In the genomic region with DNA sequence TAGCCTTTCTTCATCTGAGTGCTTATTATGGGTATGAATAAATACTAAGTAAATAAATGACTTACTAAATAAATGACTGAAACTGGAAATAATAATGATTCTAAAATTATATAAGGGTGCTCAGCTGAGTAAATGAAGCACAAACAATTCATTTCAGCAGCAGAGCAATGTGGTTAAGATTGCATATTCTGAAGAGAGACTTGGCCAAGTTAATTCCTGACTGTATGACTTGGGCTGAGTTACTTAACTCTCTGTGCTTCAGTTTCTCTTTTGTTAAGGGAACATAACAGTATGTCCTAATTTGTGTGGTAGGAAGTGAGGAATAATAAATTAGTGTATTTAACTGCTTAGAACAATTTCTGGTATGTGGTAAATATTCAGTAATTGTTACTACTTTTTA, we compare ENCODE assay signal across 20 cellular contexts. TPM values are rescaled to one million over a fixed set of nuclear protein-coding genes. Genes with fewer than 3 reads are reported as not detected.
DNase-seq lines count a peak whose midpoint lies in the region; FAIRE-seq lines count a peak whose summit lies in the region.
"Had no signal": no experiment of that assay in that cellular context is flagged by ENCODE, and none has a peak within 500 bp of the region (broad histone marks: within the 10 kb centered on the region; RNA-seq: fewer than 3 reads in every experiment).

No MANE protein-coding gene starts in this region.

- no peaks in the 10 kb centered on the region for H3K27me3 ChIP-seq in GM23248 (replicated peaks; ENCODE audit: insufficient read depth)
- H3K27me3 ChIP-seq: Peyer's patch, thyroid gland had no signal

- no peak overlapping the region for H3K27ac ChIP-seq in GM23248
- H3K27ac ChIP-seq: Peyer's patch, thyroid gland had no signal

- H3K4me2 ChIP-seq in GM23248 (ENCODE audit: unreplicated experiment): no peak overlapping the region

- H3K9ac ChIP-seq in GM23248: no peak overlapping the region

- no peaks in the 10 kb centered on the region for H3K79me2 ChIP-seq in GM23248 (ENCODE audit: insufficient read depth)

- H3K4me1 ChIP-seq in GM23248 (ENCODE audit: insufficient read depth): peaks cover 4% of the 10 kb centered on the region; the same call in 1 of the 2 replicates
- H3K4me1 ChIP-seq: Peyer's patch, thyroid gland had no signal

- no peaks in the 10 kb centered on the region for H3K9me3 ChIP-seq in GM23248 (ENCODE audit: low read depth)
- H3K9me3 ChIP-seq: Peyer's patch, thyroid gland had no signal

- no peak for FAIRE-seq in HTR-8/SVneo (lab: Jason Lieb, UNC)
- FAIRE-seq: frontal cortex, TTC549 had no signal

- in situ Hi-C loops in GM23248 (cut with MboI): no loop called here
- in situ Hi-C loops in G401 (cut with HindIII; ENCODE audit: low sequenced_read_pairs): no loop called here

- H3K4me3 ChIP-seq in GM23248: no peak overlapping the region
- H3K4me3 ChIP-seq: Peyer's patch, thyroid gland had no signal

- H4K20me1 ChIP-seq in GM23248 (ENCODE audit: insufficient read depth): no peaks in the 10 kb centered on the region

- DNase-seq in AG08395 (ENCODE audit: low spot score) (peak; percentile 64), GM23248 (peak; percentile 70), astrocyte of the hippocampus (ENCODE audit: low read depth, low spot score) (peak; percentile 53), iris pigment epithelial cell (ENCODE audit: low read depth) (peak; percentile 84), NCI-H774 (lab: John Stamatoyannopoulos, UW) (no peak), NCI-H128 (lab: John Stamatoyannopoulos, UW; ENCODE audit: unreplicated experiment) (no peak), HTR-8/SVneo (ENCODE audit: insufficient read length, low spot score) (no peak), G401 (ENCODE audit: low spot score) (no peak)
- DNase-seq: ACHN; activated CD4-positive, alpha-beta T cell treated with anti-CD3 and anti-CD28 coated beads, Interleukin-2, amount 10 ng/mL, durations not matched to agents 24 days and 14 days; activated CD8-positive, alpha-beta memory T cell treated with anti-CD3 and anti-CD28 coated beads, Interleukin-2, amount 50 U/mL, for 4 hours; activated effector memory CD4-positive, alpha-beta T cell treated with Interleukin-2 at 50 U/mL for 16 hours; cerebellar nuclear complex; DND-41; midbrain; NCI-H1436 treated with DMSO at 0.1 percent for 48 hours; Peyer's patch; thyroid gland had no signal

- H3K9me2 ChIP-seq in GM23248 (ENCODE audit: insufficient read depth): no peaks in the 10 kb centered on the region

- H3K36me3 ChIP-seq in GM23248 (ENCODE audit: low read depth): no peaks in the 10 kb centered on the region
- H3K36me3 ChIP-seq: thyroid gland had no signal

- H3F3A ChIP-seq in GM23248 (ENCODE audit: insufficient read depth): peaks cover 6% of the 10 kb centered on the region; the same call in 1 of the 2 replicates

- H2AFZ ChIP-seq in GM23248: no peak overlapping the region

RNA-seq across cellular contexts. Expression of a gene that starts 19.1 kb away (rescaled TPM):
- 7.6 and 8.0 TPM in 2 replicates for total RNA-seq in GM23248 (2014; rRNA removed; shearing (Covaris generic))
- polyA plus RNA-seq in GM23248 (2016; fragmentation: Nextera tagmentation; extraction: Ambion mirVana): 5.2 and 5.5 TPM in 2 replicates
- 6.8 and 15.0 TPM in 2 replicates for total RNA-seq in G401 (2014; rRNA removed; shearing (Covaris generic))

Comparison
In these comparisons a context has a peak if more than half of its experiments do, and no peak if none do; other contexts are left out.
1. DNase-seq: peak in AG08395 (single experiment), GM23248 (single experiment), astrocyte of the hippocampus (single experiment) and iris pigment epithelial cell (single experiment); none in NCI-H774 (single experiment), NCI-H128 (single experiment), HTR-8/SVneo (single experiment) and G401 (single experiment).